Comparison of ENCODE assay signal across 29 cellular contexts in genomic region chr3:183486472-183486871, GRCh38. TPM values are rescaled to one million over a fixed set of nuclear protein-coding genes. Genes with fewer than 3 reads are reported as not detected.
DNase-seq lines count a peak whose midpoint lies in the region; TF ChIP-seq lines count a peak whose summit lies in the region.
"Had no signal": no experiment of that assay in that cellular context is flagged by ENCODE, and none has a peak within 500 bp of the region (broad histone marks: within the 10 kb centered on the region; RNA-seq: fewer than 3 reads in every experiment).

No MANE protein-coding gene starts in this region.

- peak overlapping the region; percentile 12 for H3K4me2 ChIP-seq in neural progenitor cell

- H3K36me3 ChIP-seq in neural progenitor cell (no peaks in the 10 kb centered on the region), suprapubic skin (no peaks in the 10 kb centered on the region)
- H3K36me3 ChIP-seq: brain microvascular endothelial cell, Peyer's patch, right lobe of liver had no signal

- no peaks in the 10 kb centered on the region for H4K20me1 ChIP-seq in neural progenitor cell (ENCODE audit: low read depth)

- no peak for TF ChIP-seq CTCF in neural progenitor cell (IDR thresholded peaks at IDR 0.05)
- no peak for TF ChIP-seq CTCF in suprapubic skin (IDR thresholded peaks at IDR 0.05)

- no peak overlapping the region for H2AFZ ChIP-seq in neural progenitor cell (replicated peaks)

- no peak overlapping the region for H3K4me3 Mint-ChIP-seq in activated CD4-positive, alpha-beta T cell treated with anti-CD3 and anti-CD28 coated beads, Interleukin-2, amount 10 ng/mL, durations not matched to agents 7 days and 5 days
- no peak overlapping the region for H3K4me3 Mint-ChIP-seq in neural progenitor cell
- H3K4me3 Mint-ChIP-seq: activated CD8-positive, alpha-beta T cell treated with anti-CD3 and anti-CD28 coated beads, Interleukin-2, amount 10 ng/mL, durations not matched to agents 7 days and 5 days; activated T-cell treated with anti-CD3 and anti-CD28 coated beads, Interleukin-2, amount 50 U/mL, for 4 hours; neural crest cell had no signal

- peak overlapping the region; percentile 33 for H3K27ac Mint-ChIP-seq in activated CD4-positive, alpha-beta T cell treated with anti-CD3 and anti-CD28 coated beads, Interleukin-2, amount 10 ng/mL, durations not matched to agents 7 days and 5 days
- no peak overlapping the region for H3K27ac Mint-ChIP-seq in neural progenitor cell
- H3K27ac Mint-ChIP-seq: activated CD8-positive, alpha-beta T cell treated with anti-CD3 and anti-CD28 coated beads, Interleukin-2, amount 10 ng/mL, durations not matched to agents 7 days and 5 days had no signal

- no peak for DNase-seq in activated CD4-positive, alpha-beta T cell treated with anti-CD3 and anti-CD28 coated beads, Interleukin-2, amount 10 ng/mL, durations not matched to agents 7 days and 5 days
- DNase-seq in activated CD4-positive, alpha-beta T cell treated with anti-CD3 and anti-CD28 coated beads for 1 hour = no peak
- peak; percentile 48 for DNase-seq in activated CD8-positive, alpha-beta memory T cell treated with anti-CD3 and anti-CD28 coated beads, Interleukin-2, amount 50 U/mL, for 48 hours
- DNase-seq in neural progenitor cell (ENCODE audit: low spot score) (no peak), suprapubic skin (ENCODE audit: low spot score in 2 of 2) (peak; percentile 25 to 35), COLO668 (lab: John Stamatoyannopoulos, UW; ENCODE audit: unreplicated experiment) (no peak), inferior parietal cortex (ENCODE audit: extremely low spot score) (no peak)
- no peak for DNase-seq in stimulated activated naive CD4-positive, alpha-beta T cell (lab: John Stamatoyannopoulos, UW)
- DNase-seq: activated CD8-positive, alpha-beta T cell treated with anti-CD3 and anti-CD28 coated beads, Interleukin-2, amount 10 ng/mL, durations not matched to agents 7 days and 5 days; activated gamma-delta T cell treated with Interleukin-2 at 50 U/mL for 16 hours; activated T-cell treated with anti-CD3 and anti-CD28 coated beads, Interleukin-2, amount 50 U/mL, for 4 hours; brain microvascular endothelial cell; C1 segment of cervical spinal cord; cerebellar nuclear complex; DND-41; dorsolateral prefrontal cortex; hippocampal formation; left cardiac atrium; NCI-H1048; posterior cingulate gyrus; SHP77 treated with DMSO at 0.1 percent for 48 hours; stimulated activated CD4-positive, alpha-beta T cell treated with anti-CD3 and anti-CD28 coated beads, Interleukin-12 subunit alpha, Interleukin-12 subunit beta, amount 100 ng/mL, for 4 hours; stimulated activated CD4-positive, alpha-beta T cell treated with anti-CD3 and anti-CD28 coated beads, Interleukin-2, amount 100 ng/mL, for 48 hours; T-helper 2 cell; trophoblast cell had no signal

- H3K9me3 ChIP-seq in neural progenitor cell (ENCODE audit: low read depth) = no peaks in the 10 kb centered on the region
- H3K9me3 ChIP-seq in suprapubic skin = no peaks in the 10 kb centered on the region
- H3K9me3 ChIP-seq: Peyer's patch, right lobe of liver had no signal

- H3K27ac ChIP-seq in neural progenitor cell = no peak overlapping the region
- no peak overlapping the region for H3K27ac ChIP-seq in suprapubic skin
- H3K27ac ChIP-seq: 22Rv1, brain microvascular endothelial cell, dorsolateral prefrontal cortex, Peyer's patch, right lobe of liver had no signal

- H3K36me3 Mint-ChIP-seq in activated CD4-positive, alpha-beta T cell treated with anti-CD3 and anti-CD28 coated beads, Interleukin-2, amount 10 ng/mL, durations not matched to agents 7 days and 5 days (ENCODE audit: low read depth) = peaks cover 16% of the 10 kb centered on the region
- no peaks in the 10 kb centered on the region for H3K36me3 Mint-ChIP-seq in neural progenitor cell

- H3K79me2 ChIP-seq in neural progenitor cell (ENCODE audit: low read depth) = no peaks in the 10 kb centered on the region

- no peak overlapping the region for H3K9ac ChIP-seq in neural progenitor cell

- CTCF ChIA-PET in activated CD4-positive, alpha-beta T cell treated with anti-CD3 and anti-CD28 coated beads, Interleukin-2, amount 10 ng/mL, durations not matched to agents 7 days and 5 days (lab: Charles Lee) = interaction anchor here (0.9 to 1.3 kb wide), 2 partner anchors 15 to 103 kb away, joined by 3 read pairs; no protein-coding TSS in a partner anchor

- H3K27me3 Mint-ChIP-seq in activated CD4-positive, alpha-beta T cell treated with anti-CD3 and anti-CD28 coated beads, Interleukin-2, amount 10 ng/mL, durations not matched to agents 7 days and 5 days = no peaks in the 10 kb centered on the region
- peaks cover 4% of the 10 kb centered on the region for H3K27me3 Mint-ChIP-seq in neural progenitor cell (ENCODE audit: insufficient read depth, low read depth)

- H3K4me1 Mint-ChIP-seq in activated CD4-positive, alpha-beta T cell treated with anti-CD3 and anti-CD28 coated beads, Interleukin-2, amount 10 ng/mL, durations not matched to agents 7 days and 5 days = peaks cover 9% of the 10 kb centered on the region
- H3K4me1 Mint-ChIP-seq in neural progenitor cell = peaks cover 24% of the 10 kb centered on the region

- H3K4me1 ChIP-seq in neural progenitor cell (peaks cover 24% of the 10 kb centered on the region), suprapubic skin (no peaks in the 10 kb centered on the region)
- H3K4me1 ChIP-seq: Peyer's patch had no signal

- H3K27me3 ChIP-seq in neural progenitor cell (no peaks in the 10 kb centered on the region), suprapubic skin (no peaks in the 10 kb centered on the region)
- H3K27me3 ChIP-seq: brain microvascular endothelial cell, dorsolateral prefrontal cortex, Peyer's patch, right lobe of liver had no signal

- H3K4me3 ChIP-seq in neural progenitor cell (no peak overlapping the region), suprapubic skin (no peak overlapping the region)
- H3K4me3 ChIP-seq: dorsolateral prefrontal cortex, Peyer's patch, right lobe of liver had no signal

- TF ChIP-seq EP300 in suprapubic skin (IDR thresholded peaks at IDR 0.05) = no peak

- H3F3A ChIP-seq in neural progenitor cell (ENCODE audit: low read depth) = peaks cover 3% of the 10 kb centered on the region

- no peaks in the 10 kb centered on the region for H3K9me3 Mint-ChIP-seq in activated CD4-positive, alpha-beta T cell treated with anti-CD3 and anti-CD28 coated beads, Interleukin-2, amount 10 ng/mL, durations not matched to agents 7 days and 5 days
- no peaks in the 10 kb centered on the region for H3K9me3 Mint-ChIP-seq in neural progenitor cell
- H3K9me3 Mint-ChIP-seq: activated T-cell treated with anti-CD3 and anti-CD28 coated beads, Interleukin-2, amount 50 U/mL, for 4 hours; neural crest cell had no signal

- POLR2A ChIA-PET in activated CD4-positive, alpha-beta T cell treated with anti-CD3 and anti-CD28 coated beads, Interleukin-2, amount 10 ng/mL, durations not matched to agents 7 days and 5 days (lab: Charles Lee) = no interaction called here

- TF ChIP-seq POLR2A in suprapubic skin (IDR thresholded peaks at IDR 0.05) = no peak

- 79% methylated on average over 6 of the region's 6 CpGs for WGBS in suprapubic skin

RNA-seq across cellular contexts. Expression of gene MCF2L2, which starts 58.1 kb away (rescaled TPM):
- 1 to 10 TPM; 3.6 to 5.4 TPM for total RNA-seq in activated CD4-positive, alpha-beta T cell treated with anti-CD3 and anti-CD28 coated beads, Interleukin-2, amount 10 ng/mL, durations not matched to agents 7 days and 5 days
- total RNA-seq in neural progenitor cell (ENCODE audit: low replicate concordance) (10.4 and 11.1 TPM in 2 replicates), suprapubic skin (1 to 10 TPM in 1 of 4 donors, under 1 TPM in 3; 0.36 to 2.2 (median 0.64) TPM)

Comparison
In these comparisons a context has a peak if more than half of its experiments do, and no peak if none do; other contexts are left out.
1. DNase-seq: peak in activated CD8-positive, alpha-beta memory T cell treated with anti-CD3 and anti-CD28 coated beads, Interleukin-2, amount 50 U/mL, for 48 hours (single experiment) and suprapubic skin (2 of 2); none in activated CD4-positive, alpha-beta T cell treated with anti-CD3 and anti-CD28 coated beads, Interleukin-2, amount 10 ng/mL, durations not matched to agents 7 days and 5 days (single experiment), activated CD4-positive, alpha-beta T cell treated with anti-CD3 and anti-CD28 coated beads for 1 hour (single experiment), neural progenitor cell (single experiment), COLO668 (single experiment), inferior parietal cortex (single experiment) and stimulated activated naive CD4-positive, alpha-beta T cell (0 of 6).